In genomic region chr10:13299437-13300287, GRCh38 we compare ENCODE assay signal across 1 cellular context.
TF ChIP-seq lines count a peak whose summit lies in the region.

TSS of gene PHYH (minus strand) at chr10:13300064. CDS start at chr10:13300042, 22 bp downstream.

TF ChIP-seq in HEK293, 187 proteins besides CTCF, POLR2A, EP300 and RAD21 (continued from another document and continues in another):
- TF ChIP-seq, protein P1, sequence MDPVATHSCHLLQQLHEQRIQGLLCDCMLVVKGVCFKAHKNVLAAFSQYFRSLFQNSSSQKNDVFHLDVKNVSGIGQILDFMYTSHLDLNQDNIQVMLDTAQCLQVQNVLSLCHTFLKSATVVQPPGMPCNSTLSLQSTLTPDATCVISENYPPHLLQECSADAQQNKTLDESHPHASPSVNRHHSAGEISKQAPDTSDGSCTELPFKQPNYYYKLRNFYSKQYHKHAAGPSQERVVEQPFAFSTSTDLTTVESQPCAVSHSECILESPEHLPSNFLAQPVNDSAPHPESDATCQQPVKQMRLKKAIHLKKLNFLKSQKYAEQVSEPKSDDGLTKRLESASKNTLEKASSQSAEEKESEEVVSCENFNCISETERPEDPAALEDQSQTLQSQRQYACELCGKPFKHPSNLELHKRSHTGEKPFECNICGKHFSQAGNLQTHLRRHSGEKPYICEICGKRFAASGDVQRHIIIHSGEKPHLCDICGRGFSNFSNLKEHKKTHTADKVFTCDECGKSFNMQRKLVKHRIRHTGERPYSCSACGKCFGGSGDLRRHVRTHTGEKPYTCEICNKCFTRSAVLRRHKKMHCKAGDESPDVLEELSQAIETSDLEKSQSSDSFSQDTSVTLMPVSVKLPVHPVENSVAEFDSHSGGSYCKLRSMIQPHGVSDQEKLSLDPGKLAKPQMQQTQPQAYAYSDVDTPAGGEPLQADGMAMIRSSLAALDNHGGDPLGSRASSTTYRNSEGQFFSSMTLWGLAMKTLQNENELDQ (tag by site-specific recombination; IDR thresholded peaks at IDR 0.05; ENCODE audit: low read depth) = no peak
- TF ChIP-seq ZNF768 (tag by site-specific recombination; IDR thresholded peaks at IDR 0.05) (no peak), SCRT2 (tag by site-specific recombination; IDR thresholded peaks at IDR 0.05) (no peak), REPIN1 (tag by site-specific recombination; IDR thresholded peaks at IDR 0.05; ENCODE audit: low read depth) (no peak), ZNF571 (tag by site-specific recombination; IDR thresholded peaks at IDR 0.05) (no peak), TRIM28 (IDR thresholded peaks at IDR 0.05; ENCODE audit: borderline replicate concordance, low read length) (no peak), HOXD13 (CRISPR knock-in tag; IDR thresholded peaks at IDR 0.05; ENCODE audit: borderline replicate concordance) (no peak), ZNF24 (tag by site-specific recombination; IDR thresholded peaks at IDR 0.05) (no peak), KLF9 (tag by site-specific recombination; IDR thresholded peaks at IDR 0.05; ENCODE audit: low read depth) (peak; percentile 54; the same call in 1 of the 2 replicates), AEBP2 (tag by site-specific recombination; IDR thresholded peaks at IDR 0.05; ENCODE audit: borderline replicate concordance) (no peak), ZNF558 (tag by site-specific recombination; IDR thresholded peaks at IDR 0.05) (no peak), ZNF670 (tag by site-specific recombination; IDR thresholded peaks at IDR 0.05; ENCODE audit: low read depth) (no peak), ZNF155 (tag by site-specific recombination; IDR thresholded peaks at IDR 0.05) (no peak), ZNF560 (tag by site-specific recombination; IDR thresholded peaks at IDR 0.05; ENCODE audit: borderline replicate concordance) (no peak), OSR2 (tag by site-specific recombination; IDR thresholded peaks at IDR 0.05) (no peak), ZNF776 (tag by site-specific recombination; IDR thresholded peaks at IDR 0.05; ENCODE audit: borderline replicate concordance) (no peak), ZFP37 (tag by site-specific recombination; IDR thresholded peaks at IDR 0.05) (no peak), ZNF404 (tag by site-specific recombination; IDR thresholded peaks at IDR 0.05) (no peak), IKZF3 (tag by site-specific recombination; IDR thresholded peaks at IDR 0.05) (0 out of 2 replicates have a peak, but pooled peaks have one; percentile 47), ZNF121 (tag by site-specific recombination; IDR thresholded peaks at IDR 0.05) (no peak), ZNF518A (tag by site-specific recombination; conservative IDR thresholded peaks at IDR 0.05; ENCODE audit: low read depth) (0 out of 2 replicates have a peak, but pooled peaks have one; percentile 20), ZBTB20 (tag by site-specific recombination; IDR thresholded peaks at IDR 0.05) (peak; percentile 90), ZNF280D (tag by site-specific recombination; IDR thresholded peaks at IDR 0.05) (0 out of 2 replicates have a peak, but pooled peaks have one; percentile 30), ZNF473 (tag by site-specific recombination; IDR thresholded peaks at IDR 0.05) (no peak), ZNF707 (tag by site-specific recombination; IDR thresholded peaks at IDR 0.05) (no peak), ZNF157 (tag by site-specific recombination; IDR thresholded peaks at IDR 0.05) (no peak), OVOL3 (tag by site-specific recombination; IDR thresholded peaks at IDR 0.05) (no peak), ZBTB48 (tag by site-specific recombination; IDR thresholded peaks at IDR 0.05) (peak; percentile 26; the same call in 1 of the 2 replicates)
- TF ChIP-seq, protein P2, sequence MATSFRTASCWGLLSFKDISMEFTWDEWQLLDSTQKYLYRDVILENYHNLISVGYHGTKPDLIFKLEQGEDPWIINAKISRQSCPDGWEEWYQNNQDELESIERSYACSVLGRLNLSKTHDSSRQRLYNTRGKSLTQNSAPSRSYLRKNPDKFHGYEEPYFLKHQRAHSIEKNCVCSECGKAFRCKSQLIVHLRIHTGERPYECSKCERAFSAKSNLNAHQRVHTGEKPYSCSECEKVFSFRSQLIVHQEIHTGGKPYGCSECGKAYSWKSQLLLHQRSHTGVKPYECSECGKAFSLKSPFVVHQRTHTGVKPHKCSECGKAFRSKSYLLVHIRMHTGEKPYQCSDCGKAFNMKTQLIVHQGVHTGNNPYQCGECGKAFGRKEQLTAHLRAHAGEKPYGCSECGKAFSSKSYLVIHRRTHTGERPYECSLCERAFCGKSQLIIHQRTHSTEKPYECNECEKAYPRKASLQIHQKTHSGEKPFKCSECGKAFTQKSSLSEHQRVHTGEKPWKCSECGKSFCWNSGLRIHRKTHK (tag by site-specific recombination; IDR thresholded peaks at IDR 0.05) = no peak
- TF ChIP-seq, protein P3, sequence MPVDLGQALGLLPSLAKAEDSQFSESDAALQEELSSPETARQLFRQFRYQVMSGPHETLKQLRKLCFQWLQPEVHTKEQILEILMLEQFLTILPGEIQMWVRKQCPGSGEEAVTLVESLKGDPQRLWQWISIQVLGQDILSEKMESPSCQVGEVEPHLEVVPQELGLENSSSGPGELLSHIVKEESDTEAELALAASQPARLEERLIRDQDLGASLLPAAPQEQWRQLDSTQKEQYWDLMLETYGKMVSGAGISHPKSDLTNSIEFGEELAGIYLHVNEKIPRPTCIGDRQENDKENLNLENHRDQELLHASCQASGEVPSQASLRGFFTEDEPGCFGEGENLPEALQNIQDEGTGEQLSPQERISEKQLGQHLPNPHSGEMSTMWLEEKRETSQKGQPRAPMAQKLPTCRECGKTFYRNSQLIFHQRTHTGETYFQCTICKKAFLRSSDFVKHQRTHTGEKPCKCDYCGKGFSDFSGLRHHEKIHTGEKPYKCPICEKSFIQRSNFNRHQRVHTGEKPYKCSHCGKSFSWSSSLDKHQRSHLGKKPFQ (tag by site-specific recombination; IDR thresholded peaks at IDR 0.05) = no peak
- TF ChIP-seq, protein P4, sequence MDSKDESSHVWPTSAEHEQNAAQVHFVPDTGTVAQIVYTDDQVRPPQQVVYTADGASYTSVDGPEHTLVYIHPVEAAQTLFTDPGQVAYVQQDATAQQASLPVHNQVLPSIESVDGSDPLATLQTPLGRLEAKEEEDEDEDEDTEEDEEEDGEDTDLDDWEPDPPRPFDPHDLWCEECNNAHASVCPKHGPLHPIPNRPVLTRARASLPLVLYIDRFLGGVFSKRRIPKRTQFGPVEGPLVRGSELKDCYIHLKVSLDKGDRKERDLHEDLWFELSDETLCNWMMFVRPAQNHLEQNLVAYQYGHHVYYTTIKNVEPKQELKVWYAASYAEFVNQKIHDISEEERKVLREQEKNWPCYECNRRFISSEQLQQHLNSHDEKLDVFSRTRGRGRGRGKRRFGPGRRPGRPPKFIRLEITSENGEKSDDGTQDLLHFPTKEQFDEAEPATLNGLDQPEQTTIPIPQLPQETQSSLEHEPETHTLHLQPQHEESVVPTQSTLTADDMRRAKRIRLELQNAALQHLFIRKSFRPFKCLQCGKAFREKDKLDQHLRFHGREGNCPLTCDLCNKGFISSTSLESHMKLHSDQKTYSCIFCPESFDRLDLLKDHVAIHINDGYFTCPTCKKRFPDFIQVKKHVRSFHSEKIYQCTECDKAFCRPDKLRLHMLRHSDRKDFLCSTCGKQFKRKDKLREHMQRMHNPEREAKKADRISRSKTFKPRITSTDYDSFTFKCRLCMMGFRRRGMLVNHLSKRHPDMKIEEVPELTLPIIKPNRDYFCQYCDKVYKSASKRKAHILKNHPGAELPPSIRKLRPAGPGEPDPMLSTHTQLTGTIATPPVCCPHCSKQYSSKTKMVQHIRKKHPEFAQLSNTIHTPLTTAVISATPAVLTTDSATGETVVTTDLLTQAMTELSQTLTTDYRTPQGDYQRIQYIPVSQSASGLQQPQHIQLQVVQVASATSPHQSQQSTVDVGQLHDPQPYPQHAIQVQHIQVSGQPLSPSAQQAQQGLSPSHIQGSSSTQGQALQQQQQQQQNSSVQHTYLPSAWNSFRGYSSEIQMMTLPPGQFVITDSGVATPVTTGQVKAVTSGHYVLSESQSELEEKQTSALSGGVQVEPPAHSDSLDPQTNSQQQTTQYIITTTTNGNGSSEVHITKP (tag by site-specific recombination; IDR thresholded peaks at IDR 0.05) = peak; percentile 84
- TF ChIP-seq, protein P5, sequence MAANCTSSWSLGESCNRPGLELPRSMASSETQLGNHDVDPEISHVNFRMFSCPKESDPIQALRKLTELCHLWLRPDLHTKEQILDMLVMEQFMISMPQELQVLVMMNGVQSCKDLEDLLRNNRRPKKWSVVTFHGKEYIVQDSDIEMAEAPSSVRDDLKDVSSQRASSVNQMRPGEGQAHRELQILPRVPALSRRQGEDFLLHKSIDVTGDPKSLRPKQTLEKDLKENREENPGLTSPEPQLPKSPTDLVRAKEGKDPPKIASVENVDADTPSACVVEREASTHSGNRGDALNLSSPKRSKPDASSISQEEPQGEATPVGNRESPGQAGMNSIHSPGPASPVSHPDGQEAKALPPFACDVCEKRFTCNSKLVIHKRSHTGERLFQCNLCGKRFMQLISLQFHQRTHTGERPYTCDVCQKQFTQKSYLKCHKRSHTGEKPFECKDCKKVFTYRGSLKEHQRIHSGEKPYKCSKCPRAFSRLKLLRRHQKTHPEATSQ (tag by site-specific recombination; IDR thresholded peaks at IDR 0.05) = 0 out of 2 replicates have a peak, but pooled peaks have one; percentile 15
